10 cellular contexts compared by ENCODE assay signal in the genomic region with DNA sequence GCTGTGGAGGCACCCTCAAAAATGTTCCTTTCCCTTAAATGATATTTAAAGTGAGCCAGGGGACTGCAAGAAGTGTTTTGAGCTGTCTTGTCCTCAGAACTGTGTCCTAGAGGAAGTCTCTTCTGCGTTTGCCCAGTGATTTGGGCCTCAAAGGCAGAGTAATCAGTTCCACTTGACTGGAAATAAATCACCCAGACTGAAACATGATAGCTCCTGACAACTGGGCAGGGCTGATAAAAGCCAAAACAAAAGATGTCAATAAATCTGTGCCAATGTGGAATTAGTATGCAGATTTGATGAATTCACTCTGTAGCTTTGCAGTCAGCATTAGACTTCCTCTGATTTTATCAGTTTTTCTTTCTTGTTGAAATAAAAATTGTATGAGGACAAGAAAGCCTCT.
DNase-seq lines count a peak whose midpoint lies in the region; TF ChIP-seq lines count a peak whose summit lies in the region.
"Had no signal": no experiment of that assay in that cellular context is flagged by ENCODE, and none has a peak within 500 bp of the region (broad histone marks: within the 10 kb centered on the region; RNA-seq: fewer than 3 reads in every experiment).

No MANE protein-coding gene starts in this region.

- H3K4me1 ChIP-seq in vagina, result peaks cover 12% of the 10 kb centered on the region
- H3K4me1 ChIP-seq: body of pancreas had no signal

- DNase-seq in NCI-H510A treated with DMSO at 0.1 percent for 48 hours (lab: John Stamatoyannopoulos, UW), result peak; percentile 62
- peak; percentile 51 for DNase-seq in dedifferentiated amniotic fluid mesenchymal stem cell (ENCODE audit: extremely low spot score)
- DNase-seq in renal cortical epithelial cell (ENCODE audit: low read depth), result peak; percentile 71
- DNase-seq in pons (ENCODE audit: low spot score), result no peak
- DNase-seq in vagina (ENCODE audit: extremely low spot score in 2 of 2), result no peak
- DNase-seq in GM20000 (ENCODE audit: low spot score), result no peak
- DNase-seq: activated CD4-positive, CD25-positive, alpha-beta regulatory T cell treated with anti-CD3 and anti-CD28 coated beads, Interleukin-2, amount 50 U/mL, for 72 hours; body of pancreas; islet precursor cell had no signal

- intact Hi-C loops in vagina (cut with DNase I), result no loop called here

- H3K9me3 ChIP-seq in vagina, result no peaks in the 10 kb centered on the region
- H3K9me3 ChIP-seq: body of pancreas had no signal

- TF ChIP-seq POLR2A in vagina (IDR thresholded peaks at IDR 0.05), result no peak

- no peak; the same call in 1 of the 2 replicates for TF ChIP-seq EP300 in Ishikawa (IDR thresholded peaks at IDR 0.05; ENCODE audit: borderline replicate concordance)

- no peak for TF ChIP-seq RAD21 in Ishikawa (IDR thresholded peaks at IDR 0.05; ENCODE audit: low read depth)

- TF ChIP-seq CTCF in vagina (IDR thresholded peaks at IDR 0.05) (no peak), GM20000 (IDR thresholded peaks at IDR 0.05; ENCODE audit: extremely low read depth, missing control alignments) (no peak)

- H3K4me3 ChIP-seq in vagina, result no peak overlapping the region
- H3K4me3 ChIP-seq: body of pancreas had no signal

- H3K36me3 ChIP-seq in vagina, result no peaks in the 10 kb centered on the region

- no peak overlapping the region for H3K27ac ChIP-seq in vagina
- H3K27ac ChIP-seq: body of pancreas had no signal

- H3K27me3 ChIP-seq in vagina, result no peaks in the 10 kb centered on the region
- H3K27me3 ChIP-seq: body of pancreas had no signal

TF ChIP-seq in Ishikawa, 13 proteins besides CTCF, POLR2A, EP300 and RAD21:
- no peak for TF ChIP-seq CEBPB (IDR thresholded peaks at IDR 0.05)
- TF ChIP-seq, protein P1, sequence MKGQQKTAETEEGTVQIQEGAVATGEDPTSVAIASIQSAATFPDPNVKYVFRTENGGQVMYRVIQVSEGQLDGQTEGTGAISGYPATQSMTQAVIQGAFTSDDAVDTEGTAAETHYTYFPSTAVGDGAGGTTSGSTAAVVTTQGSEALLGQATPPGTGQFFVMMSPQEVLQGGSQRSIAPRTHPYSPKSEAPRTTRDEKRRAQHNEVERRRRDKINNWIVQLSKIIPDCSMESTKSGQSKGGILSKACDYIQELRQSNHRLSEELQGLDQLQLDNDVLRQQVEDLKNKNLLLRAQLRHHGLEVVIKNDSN (IDR thresholded peaks at IDR 0.05), result no peak
- TF ChIP-seq EGR1 (IDR thresholded peaks at IDR 0.05), result no peak
- 0 out of 2 replicates have a peak, but pooled peaks have one; percentile 15 for TF ChIP-seq TCF12 (IDR thresholded peaks at IDR 0.05; ENCODE audit: low read depth)
- TF ChIP-seq YY1 (IDR thresholded peaks at IDR 0.05; ENCODE audit: low read depth), result no peak

Comparison
In these comparisons a context has a peak if more than half of its experiments do, and no peak if none do; other contexts are left out.
1. DNase-seq: peak in NCI-H510A treated with DMSO at 0.1 percent for 48 hours (single experiment), dedifferentiated amniotic fluid mesenchymal stem cell (single experiment) and renal cortical epithelial cell (single experiment); none in pons (single experiment), vagina (0 of 2) and GM20000 (single experiment).